ENCODE assay signal across 23 cellular contexts in the genomic region with DNA sequence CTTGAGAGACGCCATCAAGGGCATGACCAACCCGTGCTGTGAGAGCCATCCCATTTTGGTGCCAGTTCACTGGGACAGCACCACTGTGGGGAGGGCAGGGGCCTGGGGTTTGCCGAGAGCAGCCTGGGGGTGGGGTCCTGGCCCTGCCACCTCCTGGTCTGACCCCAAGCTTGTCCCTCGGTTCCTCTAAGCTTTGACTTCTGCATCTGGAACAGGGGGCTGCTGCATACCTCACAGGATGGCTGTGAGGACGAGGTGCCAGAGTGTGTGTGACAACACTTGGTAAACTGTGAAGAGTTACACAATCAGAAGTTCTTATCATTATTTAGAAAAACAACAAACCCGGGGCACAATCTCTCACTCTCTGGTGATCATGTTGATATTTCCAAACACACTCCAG.
"Had no signal": no experiment of that assay in that cellular context is flagged by ENCODE, and none has a peak within 500 bp of the region (broad histone marks: within the 10 kb centered on the region; RNA-seq: fewer than 3 reads in every experiment).

No MANE protein-coding gene starts in this region.

- H3K4me3 ChIP-seq: K562 had no signal

- H3K27ac ChIP-seq: KMS-11, RWPE1 had no signal

- H3K4me3 Mint-ChIP-seq: IgD-negative memory B cell had no signal

- DNase-seq: Kasumi-1, MM.1S, NCI-H1048, NCI-H1105, NCI-H1417, NCI-H1436 treated with DMSO at 0.1 percent for 48 hours, NCI-H1694, NCI-H187 treated with DMSO at 0.1 percent for 48 hours, NCI-H2029 treated with DMSO at 0.1 percent for 48 hours, NCI-H2227 treated with DMSO at 0.1 percent for 48 hours, NCI-H446, NCI-H510A, NCI-H524 treated with DMSO at 0.1 percent for 48 hours, NCI-H69, NCI-H774, PC-3, SHP77, SK-N-SH had no signal

- H3K4me2 ChIP-seq: KMS-11, SK-N-SH had no signal

- H3K4me1 Mint-ChIP-seq: IgD-negative memory B cell had no signal

- H3K9me3 ChIP-seq: SK-N-SH had no signal

- H3K9ac ChIP-seq: KMS-11, SK-N-SH had no signal

- ATAC-seq: K562, Panc1, PC-3 had no signal
